ENCODE assay signal across 27 cellular contexts in genomic region chr3:143478124-143478693, GRCh38.
A peak's percentile ranks its signal among the peaks of the same experiment; 100 is the strongest.
DNase-seq lines count a peak whose midpoint lies in the region; ATAC-seq and TF ChIP-seq lines count a peak whose summit lies in the region.
"Had no signal": no experiment of that assay in that cellular context is flagged by ENCODE, and none has a peak within 500 bp of the region (broad histone marks: within the 10 kb centered on the region; RNA-seq: fewer than 3 reads in every experiment).

No MANE protein-coding gene starts in this region.

- CTCF ChIA-PET in activated naive CD4-positive, alpha-beta T cell treated with anti-CD3 and anti-CD28 coated beads, Interleukin-2, amount 10 ng/mL, durations not matched to agents 7 days and 5 days (lab: Charles Lee): no interaction called here

- peak overlapping the region in 1 of 2 donors; percentile 54 for H3K4me3 Mint-ChIP-seq in stimulated activated naive B cell treated with anti-CD40 and anti-IgM and Interleukin-4, amounts not matched to agents 10 μg/mL and 1 μg/mL and 100 μg/mL, for 72 hours
- H3K4me3 Mint-ChIP-seq in activated naive CD4-positive, alpha-beta T cell treated with anti-CD3 and anti-CD28 coated beads, Interleukin-2, amount 10 ng/mL, durations not matched to agents 7 days and 5 days: no peak overlapping the region
- H3K4me3 Mint-ChIP-seq: activated naive CD8-positive, alpha-beta T cell treated with anti-CD3 and anti-CD28 coated beads for 36 hours; CD14-positive monocyte; naive thymus-derived CD8-positive, alpha-beta T cell had no signal

- intact Hi-C loops in left lung (cut with DNase I): no loop called here

- no peaks in the 10 kb centered on the region for H3K9me3 Mint-ChIP-seq in stimulated activated naive B cell treated with anti-CD40 and anti-IgM and Interleukin-4, amounts not matched to agents 10 μg/mL and 1 μg/mL and 100 μg/mL, for 72 hours
- H3K9me3 Mint-ChIP-seq in activated naive CD4-positive, alpha-beta T cell treated with anti-CD3 and anti-CD28 coated beads, Interleukin-2, amount 10 ng/mL, durations not matched to agents 7 days and 5 days: no peaks in the 10 kb centered on the region
- H3K9me3 Mint-ChIP-seq: activated naive CD8-positive, alpha-beta T cell treated with anti-CD3 and anti-CD28 coated beads for 36 hours; activated T-helper 2 cell treated with anti-CD3 and anti-CD28 coated beads, Interferon-gamma antibody, Interleukin-2, Interleukin-4, amounts not matched to agents 10 μg/mL and 5 μg/mL and 100 μg/mL, durations not matched to agents 14 hours and 24 hours and 36 hours; naive thymus-derived CD8-positive, alpha-beta T cell had no signal

- H3K4me3 ChIP-seq in adipocyte (ENCODE audit: low read length) (no peak overlapping the region), left lung (no peak overlapping the region)
- H3K4me3 ChIP-seq: right lobe of liver, uterus had no signal

- in situ Hi-C loops in KBM-7 (cut with MboI; ENCODE audit: low pct_unique_long_range_greater_than_20kb, low sequenced_read_pairs): no loop called here

- H3K27ac Mint-ChIP-seq in stimulated activated naive B cell treated with anti-CD40 and anti-IgM and Interleukin-4, amounts not matched to agents 10 μg/mL and 1 μg/mL and 100 μg/mL, for 72 hours: peak overlapping the region; percentile 68
- H3K27ac Mint-ChIP-seq in activated naive CD4-positive, alpha-beta T cell treated with anti-CD3 and anti-CD28 coated beads, Interleukin-2, amount 10 ng/mL, durations not matched to agents 7 days and 5 days: no peak overlapping the region
- H3K27ac Mint-ChIP-seq: activated naive CD8-positive, alpha-beta T cell treated with anti-CD3 and anti-CD28 coated beads for 36 hours; activated T-helper 2 cell treated with anti-CD3 and anti-CD28 coated beads, Interferon-gamma antibody, Interleukin-2, Interleukin-4, amounts not matched to agents 10 μg/mL and 5 μg/mL and 100 μg/mL, durations not matched to agents 14 hours and 24 hours and 36 hours; naive thymus-derived CD8-positive, alpha-beta T cell had no signal

- H3K9me3 ChIP-seq in adipocyte (ENCODE audit: control insufficient read depth, low read length): no peaks in the 10 kb centered on the region
- H3K9me3 ChIP-seq in left lung: no peaks in the 10 kb centered on the region
- H3K9me3 ChIP-seq: right lobe of liver, uterus had no signal

- H3K27me3 Mint-ChIP-seq in stimulated activated naive B cell treated with anti-CD40 and anti-IgM and Interleukin-4, amounts not matched to agents 10 μg/mL and 1 μg/mL and 100 μg/mL, for 72 hours: no peaks in the 10 kb centered on the region
- H3K27me3 Mint-ChIP-seq in activated naive CD4-positive, alpha-beta T cell treated with anti-CD3 and anti-CD28 coated beads, Interleukin-2, amount 10 ng/mL, durations not matched to agents 7 days and 5 days: no peaks in the 10 kb centered on the region
- H3K27me3 Mint-ChIP-seq: activated naive CD8-positive, alpha-beta T cell treated with anti-CD3 and anti-CD28 coated beads for 36 hours; naive thymus-derived CD8-positive, alpha-beta T cell had no signal

- no peak overlapping the region for H3K9ac ChIP-seq in adipocyte (ENCODE audit: low read length)
- H3K9ac ChIP-seq: KMS-11, parathyroid adenoma had no signal

- peak; percentile 5 for DNase-seq in adipocyte (ENCODE audit: low read depth)
- no peak for DNase-seq in left lung
- no peak for DNase-seq in stimulated activated naive B cell treated with anti-CD40 and anti-IgM and Interleukin-4, amounts not matched to agents 10 μg/mL and 1 μg/mL and 100 μg/mL, for 72 hours
- DNase-seq in KBM-7: no peak
- DNase-seq in NCI-H526 treated with DMSO at 0.1 percent for 48 hours (lab: John Stamatoyannopoulos, UW): no peak
- DNase-seq in stimulated activated CD4-positive, alpha-beta T cell treated with anti-CD3 and anti-CD28 coated beads, Interleukin-1b, Interleukin-23, amount 100 ng/mL, for 48 hours: no peak
- DNase-seq in activated naive CD4-positive, alpha-beta T cell treated with anti-CD3 and anti-CD28 coated beads, Interleukin-2, amount 10 ng/mL, durations not matched to agents 7 days and 5 days: no peak
- DNase-seq: activated CD4-positive, alpha-beta T cell treated with anti-CD3 and anti-CD28 coated beads, Interleukin-2, amount 50 U/mL, for 1 hour; activated naive CD8-positive, alpha-beta T cell treated with anti-CD3 and anti-CD28 coated beads for 36 hours; cerebellar nuclear complex; EL; erythroblast; foreskin keratinocyte; mammary epithelial cell; MV-4-11; naive thymus-derived CD8-positive, alpha-beta T cell; NCI-H187 treated with DMSO at 0.1 percent for 48 hours; NCI-H226; NCI-H82; right lobe of liver; SHP77 treated with DMSO at 0.1 percent for 48 hours; uterus had no signal

- H3K27ac ChIP-seq in left lung: no peak overlapping the region
- H3K27ac ChIP-seq: foreskin keratinocyte, KMS-11, parathyroid adenoma, right lobe of liver, uterus had no signal

- H3K36me3 ChIP-seq in adipocyte (ENCODE audit: control insufficient read depth, insufficient read depth, low read length, severe bottlenecking): no peaks in the 10 kb centered on the region
- no peaks in the 10 kb centered on the region for H3K36me3 ChIP-seq in left lung
- H3K36me3 ChIP-seq: right lobe of liver, uterus had no signal

- peak; percentile 52 for ATAC-seq in GM19351 (IDR thresholded peaks at IDR 0.05; ENCODE audit: unreplicated experiment)
- ATAC-seq in left lung: peak; percentile 66
- peak; percentile 63 to 74 for ATAC-seq in stimulated activated naive B cell treated with anti-CD40 and anti-IgM and Interleukin-4, amounts not matched to agents 10 μg/mL and 1 μg/mL and 100 μg/mL, for 72 hours (replicated peaks)
- ATAC-seq: naive thymus-derived CD8-positive, alpha-beta T cell had no signal

- H3K4me1 ChIP-seq in adipocyte (ENCODE audit: control insufficient read depth, insufficient read depth, low read length): peaks cover 13% of the 10 kb centered on the region
- no peaks in the 10 kb centered on the region for H3K4me1 ChIP-seq in left lung
- H3K4me1 ChIP-seq: foreskin keratinocyte, parathyroid adenoma, right lobe of liver, uterus had no signal

- H3K4me1 Mint-ChIP-seq in stimulated activated naive B cell treated with anti-CD40 and anti-IgM and Interleukin-4, amounts not matched to agents 10 μg/mL and 1 μg/mL and 100 μg/mL, for 72 hours: peaks cover 23 to 35% of the 10 kb centered on the region in 2 donors
- no peaks in the 10 kb centered on the region for H3K4me1 Mint-ChIP-seq in activated naive CD4-positive, alpha-beta T cell treated with anti-CD3 and anti-CD28 coated beads, Interleukin-2, amount 10 ng/mL, durations not matched to agents 7 days and 5 days
- H3K4me1 Mint-ChIP-seq: activated naive CD8-positive, alpha-beta T cell treated with anti-CD3 and anti-CD28 coated beads for 36 hours had no signal

- no peak for TF ChIP-seq CTCF in left lung (IDR thresholded peaks at IDR 0.05)

- no peaks in the 10 kb centered on the region for H3K36me3 Mint-ChIP-seq in stimulated activated naive B cell treated with anti-CD40 and anti-IgM and Interleukin-4, amounts not matched to agents 10 μg/mL and 1 μg/mL and 100 μg/mL, for 72 hours
- no peaks in the 10 kb centered on the region for H3K36me3 Mint-ChIP-seq in activated naive CD4-positive, alpha-beta T cell treated with anti-CD3 and anti-CD28 coated beads, Interleukin-2, amount 10 ng/mL, durations not matched to agents 7 days and 5 days
- H3K36me3 Mint-ChIP-seq: activated naive CD8-positive, alpha-beta T cell treated with anti-CD3 and anti-CD28 coated beads for 36 hours had no signal

- no peaks in the 10 kb centered on the region for H3K27me3 ChIP-seq in adipocyte (replicated peaks; ENCODE audit: control insufficient read depth, insufficient read depth, low read length)
- no peaks in the 10 kb centered on the region for H3K27me3 ChIP-seq in left lung
- H3K27me3 ChIP-seq: foreskin keratinocyte, right lobe of liver, uterus had no signal
